ENCODE assay signal across 8 cellular contexts in genomic region chr1:8427493-8427892, GRCh38.
DNase-seq lines count a peak whose midpoint lies in the region; ATAC-seq and TF ChIP-seq lines count a peak whose summit lies in the region.

No MANE protein-coding gene starts in this region.

- H3K9me3 Mint-ChIP-seq in CD8-positive, alpha-beta memory T cell = no peaks in the 10 kb centered on the region
- peaks cover 5% of the 10 kb centered on the region for H3K9me3 Mint-ChIP-seq in activated naive CD8-positive, alpha-beta T cell treated with anti-CD3 and anti-CD28 coated beads for 36 hours
- H3K9me3 Mint-ChIP-seq in stimulated activated memory B cell treated with anti-CD40 and anti-IgM and Interleukin-4, amounts not matched to agents 10 μg/mL and 1 μg/mL and 100 μg/mL, for 72 hours = peaks cover 4% of the 10 kb centered on the region
- H3K9me3 Mint-ChIP-seq in Caco-2 (ENCODE audit: unreplicated experiment) = no peaks in the 10 kb centered on the region

- POLR2A ChIA-PET in CD8-positive, alpha-beta memory T cell (lab: Charles Lee) = interaction anchor here (0.6 kb wide), 1 partner anchor 174 kb away, joined by 4 read pairs; no protein-coding TSS in a partner anchor
- POLR2A ChIA-PET in Caco-2 (lab: Charles Lee) = interaction anchor here (0.7 kb wide), 1 partner anchor 42 kb away, joined by 3 read pairs; no protein-coding TSS in a partner anchor

- no peak overlapping the region for H3K27ac ChIP-seq in CD8-positive, alpha-beta memory T cell (ENCODE audit: low read depth, low read length)

- H3K4me3 Mint-ChIP-seq in CD8-positive, alpha-beta memory T cell = peak overlapping the region; percentile 54 to 78 (median 62)
- peak overlapping the region; percentile 44 for H3K4me3 Mint-ChIP-seq in activated naive CD8-positive, alpha-beta T cell treated with anti-CD3 and anti-CD28 coated beads for 36 hours
- H3K4me3 Mint-ChIP-seq in stimulated activated memory B cell treated with anti-CD40 and anti-IgM and Interleukin-4, amounts not matched to agents 10 μg/mL and 1 μg/mL and 100 μg/mL, for 72 hours = peak overlapping the region; percentile 58
- no peak overlapping the region for H3K4me3 Mint-ChIP-seq in Caco-2 (ENCODE audit: unreplicated experiment)

- peaks cover 0 to 3% (median 2%) of the 10 kb centered on the region in 3 donors for H3K36me3 Mint-ChIP-seq in CD8-positive, alpha-beta memory T cell
- H3K36me3 Mint-ChIP-seq in activated naive CD8-positive, alpha-beta T cell treated with anti-CD3 and anti-CD28 coated beads for 36 hours = peaks cover 24% of the 10 kb centered on the region
- H3K36me3 Mint-ChIP-seq in stimulated activated memory B cell treated with anti-CD40 and anti-IgM and Interleukin-4, amounts not matched to agents 10 μg/mL and 1 μg/mL and 100 μg/mL, for 72 hours = peaks cover 7% of the 10 kb centered on the region
- H3K36me3 Mint-ChIP-seq in Caco-2 (ENCODE audit: insufficient read depth, unreplicated experiment) = peaks cover 39% of the 10 kb centered on the region

- H3K27ac Mint-ChIP-seq in CD8-positive, alpha-beta memory T cell = peak overlapping the region; percentile 40 to 95 (median 84)
- H3K27ac Mint-ChIP-seq in activated naive CD8-positive, alpha-beta T cell treated with anti-CD3 and anti-CD28 coated beads for 36 hours = peak overlapping the region; percentile 88
- H3K27ac Mint-ChIP-seq in stimulated activated memory B cell treated with anti-CD40 and anti-IgM and Interleukin-4, amounts not matched to agents 10 μg/mL and 1 μg/mL and 100 μg/mL, for 72 hours = peak overlapping the region; percentile 76
- H3K27ac Mint-ChIP-seq in Caco-2 (ENCODE audit: unreplicated experiment) = no peak overlapping the region

- CTCF ChIA-PET in CD8-positive, alpha-beta memory T cell (lab: Charles Lee) = interaction anchor here (1.0 kb wide), 1 partner anchor 18 kb away, joined by 3 read pairs; no protein-coding TSS in a partner anchor
- CTCF ChIA-PET in Caco-2 (lab: Charles Lee) = interaction anchor here (0.6 kb wide), 1 partner anchor 147 kb away, joined by 3 read pairs; no protein-coding TSS in a partner anchor

- H3K4me1 ChIP-seq in CD8-positive, alpha-beta memory T cell (ENCODE audit: insufficient read depth, low read length) = peaks cover 74% of the 10 kb centered on the region
- peaks cover 16% of the 10 kb centered on the region for H3K4me1 ChIP-seq in Caco-2

- ATAC-seq in GM19452 (IDR thresholded peaks at IDR 0.05; ENCODE audit: unreplicated experiment) (peak; percentile 57), HG03558 (IDR thresholded peaks at IDR 0.05; ENCODE audit: extremely low read depth, unreplicated experiment) (peak; percentile 26)
- ATAC-seq in stimulated activated memory B cell treated with anti-CD40 and anti-IgM and Interleukin-4, amounts not matched to agents 10 μg/mL and 1 μg/mL and 100 μg/mL, for 72 hours = peak; percentile 82

- no peak for TF ChIP-seq CTCF in Caco-2 (IDR thresholded peaks at IDR 0.05; ENCODE audit: insufficient read depth in 1 of 2, low read depth in 1 of 2, low read length in 1 of 2, severe bottlenecking in 1 of 2, unreplicated experiment in 1 of 2)

- BruUV-seq in Caco-2 (replicated peaks; lab: Mats Ljungman, UMichigan) = no TSS peak

- H3K4me3 ChIP-seq in CD8-positive, alpha-beta memory T cell (ENCODE audit: low read length) = peak overlapping the region; percentile 10
- no peak overlapping the region for H3K4me3 ChIP-seq in Caco-2 (ENCODE audit: low read depth, low read length)

- no peaks in the 10 kb centered on the region for H3K36me3 ChIP-seq in CD8-positive, alpha-beta memory T cell (ENCODE audit: insufficient read depth, low read length)
- H3K36me3 ChIP-seq in Caco-2 (ENCODE audit: control insufficient read depth, insufficient read depth, low read length) = no peaks in the 10 kb centered on the region

- H3K27me3 ChIP-seq in CD8-positive, alpha-beta memory T cell (ENCODE audit: insufficient read depth, low read length, poor library complexity, severe bottlenecking) = no peaks in the 10 kb centered on the region
- H3K27me3 ChIP-seq in Caco-2 (replicated peaks; ENCODE audit: control insufficient read depth, insufficient read depth, low read length) = no peaks in the 10 kb centered on the region

- H3K9me3 ChIP-seq in CD8-positive, alpha-beta memory T cell (ENCODE audit: low read length) = no peaks in the 10 kb centered on the region
- H3K9me3 ChIP-seq in Caco-2 = no peaks in the 10 kb centered on the region

- intact Hi-C loops in Caco-2 (cut with micrococcal nuclease; ENCODE audit: unreplicated experiment) = no loop called here

- H3K27me3 Mint-ChIP-seq in CD8-positive, alpha-beta memory T cell = no peaks in the 10 kb centered on the region
- H3K27me3 Mint-ChIP-seq in activated naive CD8-positive, alpha-beta T cell treated with anti-CD3 and anti-CD28 coated beads for 36 hours = no peaks in the 10 kb centered on the region
- H3K27me3 Mint-ChIP-seq in stimulated activated memory B cell treated with anti-CD40 and anti-IgM and Interleukin-4, amounts not matched to agents 10 μg/mL and 1 μg/mL and 100 μg/mL, for 72 hours = no peaks in the 10 kb centered on the region
- no peaks in the 10 kb centered on the region for H3K27me3 Mint-ChIP-seq in Caco-2 (ENCODE audit: insufficient read depth, unreplicated experiment)

- peak in 4 of 5 donors; percentile 9 to 71 (median 54) for DNase-seq in CD8-positive, alpha-beta memory T cell
- peak; percentile 23 for DNase-seq in activated naive CD8-positive, alpha-beta T cell treated with anti-CD3 and anti-CD28 coated beads for 36 hours
- DNase-seq in AG08395 (ENCODE audit: low spot score) (no peak), Caco-2 (no peak)
- DNase-seq in effector CD4-positive, alpha-beta T cell = no peak

- peaks cover 77 to 82% (median 82%) of the 10 kb centered on the region in 3 donors for H3K4me1 Mint-ChIP-seq in CD8-positive, alpha-beta memory T cell
- H3K4me1 Mint-ChIP-seq in activated naive CD8-positive, alpha-beta T cell treated with anti-CD3 and anti-CD28 coated beads for 36 hours = peaks cover 63% of the 10 kb centered on the region
- peaks cover 84% of the 10 kb centered on the region for H3K4me1 Mint-ChIP-seq in stimulated activated memory B cell treated with anti-CD40 and anti-IgM and Interleukin-4, amounts not matched to agents 10 μg/mL and 1 μg/mL and 100 μg/mL, for 72 hours
- peaks cover 30% of the 10 kb centered on the region for H3K4me1 Mint-ChIP-seq in Caco-2 (ENCODE audit: low read depth, unreplicated experiment)

Comparison
In these comparisons a context has a peak if more than half of its experiments do, and no peak if none do; other contexts are left out.
1. DNase-seq: peak in CD8-positive, alpha-beta memory T cell (4 of 5) and activated naive CD8-positive, alpha-beta T cell treated with anti-CD3 and anti-CD28 coated beads for 36 hours (single experiment); none in AG08395 (single experiment), effector CD4-positive, alpha-beta T cell (single experiment) and Caco-2 (0 of 2).
2. ATAC-seq: peak in every context shown above with its lines; median percentile 82 in stimulated activated memory B cell treated with anti-CD40 and anti-IgM and Interleukin-4, amounts not matched to agents 10 μg/mL and 1 μg/mL and 100 μg/mL, for 72 hours; 57 in GM19452; 26 in HG03558.